Comparison of ENCODE assay signal across 22 cellular contexts in the genomic region with DNA sequence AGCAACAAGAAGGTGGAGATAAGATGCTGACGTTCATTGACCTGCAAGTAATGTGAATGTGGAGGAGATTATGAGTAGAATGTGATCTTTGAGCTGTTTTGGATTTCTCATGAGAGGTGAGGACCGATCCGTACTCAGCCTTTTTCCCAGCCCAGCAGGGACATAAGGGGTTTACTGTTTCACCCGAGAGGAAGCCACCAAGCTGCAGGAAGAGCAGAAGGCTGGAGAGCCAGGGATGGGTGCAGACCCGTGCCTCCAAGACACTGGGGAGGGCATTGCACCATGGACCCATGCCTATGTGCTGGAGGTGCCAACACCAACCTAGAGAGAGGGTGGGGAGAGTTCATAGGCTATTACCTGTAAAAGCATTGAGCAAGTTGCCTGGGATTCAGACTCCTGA.
DNase-seq lines count a peak whose midpoint lies in the region; ATAC-seq and TF ChIP-seq lines count a peak whose summit lies in the region.
"Had no signal": no experiment of that assay in that cellular context is flagged by ENCODE, and none has a peak within 500 bp of the region (broad histone marks: within the 10 kb centered on the region; RNA-seq: fewer than 3 reads in every experiment).

No MANE protein-coding gene starts in this region.

- no peak for TF ChIP-seq EP300 in stomach (IDR thresholded peaks at IDR 0.05)

- H3K27ac ChIP-seq in right atrium auricular region: no peak overlapping the region
- H3K27ac ChIP-seq in lung (ENCODE audit: low read depth in 1 of 2, low read length in 1 of 2): no peak overlapping the region
- no peak overlapping the region for H3K27ac ChIP-seq in stomach
- H3K27ac ChIP-seq in thyroid gland: no peak overlapping the region

- H3K9me3 ChIP-seq in right atrium auricular region (peaks cover 0 to 16% of the 10 kb centered on the region in 2 donors), lung (ENCODE audit: control insufficient read depth in 2 of 2, insufficient read depth in 1 of 2, low read length in 1 of 2) (peaks cover 3 to 11% of the 10 kb centered on the region in 2 donors), stomach (peaks cover 0 to 32% (median 13%) of the 10 kb centered on the region in 4 donors), thyroid gland (no peaks in the 10 kb centered on the region)

- no peak for TF ChIP-seq CTCF in right atrium auricular region (IDR thresholded peaks at IDR 0.05)
- no peak for TF ChIP-seq CTCF in lung (IDR thresholded peaks at IDR 0.05; ENCODE audit: control extremely low read depth, extremely low read depth)
- no peak for TF ChIP-seq CTCF in stomach (IDR thresholded peaks at IDR 0.05)
- no peak for TF ChIP-seq CTCF in thyroid gland (IDR thresholded peaks at IDR 0.05)

- H3K36me3 ChIP-seq in right atrium auricular region: no peaks in the 10 kb centered on the region
- no peaks in the 10 kb centered on the region for H3K36me3 ChIP-seq in lung (ENCODE audit: control insufficient read depth in 2 of 2, insufficient read depth in 2 of 2, low read length in 2 of 2)
- no peaks in the 10 kb centered on the region for H3K36me3 ChIP-seq in stomach
- H3K36me3 ChIP-seq in thyroid gland: no peaks in the 10 kb centered on the region
- H3K36me3 ChIP-seq: BE2C had no signal

- 83 to 91% methylated on average over 5 of the region's 5 CpGs for WGBS in lung, 2 donors
- 64 to 80% (median 77%) methylated on average over 5 of the region's 5 CpGs for WGBS in stomach, 5 donors
- 77 to 78% methylated on average over 5 of the region's 5 CpGs for WGBS in thyroid gland, 2 donors

- ATAC-seq in left ventricle myocardium superior: no peak
- no peak for ATAC-seq in lung (ENCODE audit: insufficient read depth, low FRiP score)
- no peak for ATAC-seq in GM18520 (IDR thresholded peaks at IDR 0.05; ENCODE audit: unreplicated experiment)
- ATAC-seq in GM18907 (IDR thresholded peaks at IDR 0.05; ENCODE audit: unreplicated experiment): no peak

- H3K4me3 ChIP-seq in right atrium auricular region: no peak overlapping the region
- H3K4me3 ChIP-seq in lung: no peak overlapping the region
- no peak overlapping the region for H3K4me3 ChIP-seq in stomach
- no peak overlapping the region for H3K4me3 ChIP-seq in thyroid gland (replicated peaks in 1 of 3)

- DNase-seq in right atrium auricular region (ENCODE audit: low spot score) (peak; percentile 49), left ventricle myocardium superior (no peak), lung (ENCODE audit: low spot score) (peak; percentile 2), stomach (peak; percentile 7), cerebellum (ENCODE audit: low spot score) (no peak), thyroid gland (no peak)
- DNase-seq: 8988T; ACHN; BE2C; CD8-positive, alpha-beta memory T cell; DMS 273 treated with DMSO at 0.1 percent for 48 hours; DMS79 treated with DMSO at 0.1 percent for 48 hours; GF-D8; Karpas-422; NCI-H1092 treated with DMSO at 0.1 percent for 48 hours; NCI-H1436; NCI-H187; NCI-H2171 treated with DMSO at 0.1 percent for 48 hours; NCI-H524; NCI-H748 treated with DMSO at 0.1 percent for 48 hours had no signal

- H3K27me3 ChIP-seq in right atrium auricular region (no peaks in the 10 kb centered on the region), lung (ENCODE audit: control insufficient read depth, insufficient read depth) (no peaks in the 10 kb centered on the region), stomach (no peaks in the 10 kb centered on the region), thyroid gland (no peaks in the 10 kb centered on the region)
- H3K27me3 ChIP-seq: BE2C had no signal

- intact Hi-C loops in left ventricle myocardium superior (cut with micrococcal nuclease): no loop called here
- intact Hi-C loops in stomach (cut with DNase I; ENCODE audit: low total_unique reads): no loop called here
- intact Hi-C loops in thyroid gland (cut with DNase I): no loop called here

- no peak for TF ChIP-seq POLR2A in stomach (IDR thresholded peaks at IDR 0.05)
- no peak for TF ChIP-seq POLR2A in thyroid gland (IDR thresholded peaks at IDR 0.05)

- no peaks in the 10 kb centered on the region for H3K4me1 ChIP-seq in right atrium auricular region
- H3K4me1 ChIP-seq in lung (ENCODE audit: control insufficient read depth in 2 of 2, insufficient read depth in 2 of 2, low read length in 2 of 2): peaks cover 0 to 4% of the 10 kb centered on the region in 2 donors
- peaks cover 0 to 11% (median 3%) of the 10 kb centered on the region in 4 donors for H3K4me1 ChIP-seq in stomach
- no peaks in the 10 kb centered on the region for H3K4me1 ChIP-seq in thyroid gland
- H3K4me1 ChIP-seq: BE2C had no signal

Comparison
In these comparisons a context has a peak if more than half of its experiments do, and no peak if none do; other contexts are left out.
1. DNase-seq: peak in right atrium auricular region (single experiment), lung (single experiment) and stomach (single experiment); none in left ventricle myocardium superior (single experiment), cerebellum (single experiment) and thyroid gland (0 of 2).